In the genomic region with DNA sequence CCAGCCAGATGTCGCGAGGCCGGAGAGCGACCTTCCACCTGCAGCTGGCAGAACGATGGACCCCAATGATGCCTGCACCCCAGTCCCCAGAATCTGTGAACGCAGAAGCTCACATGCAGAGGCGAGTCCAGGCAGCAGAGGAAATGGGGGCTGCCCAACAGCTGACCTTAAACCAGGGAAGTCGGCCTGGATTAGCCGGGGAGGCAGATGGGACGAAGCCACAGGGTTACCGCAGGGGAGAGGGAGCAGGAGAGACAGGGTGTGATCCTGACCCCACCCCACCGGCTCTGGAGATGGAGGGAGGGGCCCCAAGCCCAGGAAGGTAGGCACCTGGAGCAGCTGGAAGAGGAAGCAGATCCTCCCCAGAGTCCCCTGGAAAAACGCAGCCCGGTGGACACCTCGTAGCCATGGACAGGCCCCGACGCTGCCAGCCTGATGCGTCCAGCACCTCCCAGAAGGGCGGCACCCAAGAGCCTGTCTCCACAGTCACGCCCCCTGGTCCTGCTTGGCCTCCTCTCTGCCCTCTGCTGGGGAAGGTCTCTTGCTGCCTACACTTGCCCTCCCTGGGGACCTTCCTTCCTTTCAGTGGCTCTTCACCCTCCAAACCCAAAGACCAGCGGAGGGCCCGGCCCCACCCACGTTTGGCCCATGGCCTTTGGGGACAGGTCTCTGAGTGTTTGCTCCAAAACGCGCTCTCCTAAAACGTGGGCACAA, we compare ENCODE assay signal across 8 cellular contexts.
A peak's percentile ranks its signal among the peaks of the same experiment; 100 is the strongest.
DNase-seq lines count a peak whose midpoint lies in the region; ATAC-seq, FAIRE-seq and TF ChIP-seq lines count a peak whose summit lies in the region.

No MANE protein-coding gene starts in this region.

- no peak overlapping the region for H3K4me3 Mint-ChIP-seq in T-helper 1 cell treated with Interleukin-12 subunit alpha and Interleukin-12 subunit beta and Interleukin-4 antibody, amounts not matched to agents 30 μg/mL and 1 μg/mL, for 36 hours

- no peaks in the 10 kb centered on the region for H3K9me3 Mint-ChIP-seq in T-helper 1 cell treated with Interleukin-12 subunit alpha and Interleukin-12 subunit beta and Interleukin-4 antibody, amounts not matched to agents 30 μg/mL and 1 μg/mL, for 36 hours

- no peak overlapping the region for H3K4me3 ChIP-seq in fibroblast of mammary gland (ENCODE audit: control insufficient read depth, low read depth, low read length)

- ATAC-seq in GM21360 (IDR thresholded peaks at IDR 0.05; ENCODE audit: unreplicated experiment) (no peak), HG03135 (IDR thresholded peaks at IDR 0.05; ENCODE audit: unreplicated experiment) (no peak), GM19395 (IDR thresholded peaks at IDR 0.05; ENCODE audit: unreplicated experiment) (no peak)

- peak; percentile 16 for TF ChIP-seq CTCF in fibroblast of mammary gland (conservative IDR thresholded peaks at IDR 0.05; ENCODE audit: control insufficient read depth, insufficient read depth, low read depth, low read length)

- H3K36me3 Mint-ChIP-seq in T-helper 1 cell treated with Interleukin-12 subunit alpha and Interleukin-12 subunit beta and Interleukin-4 antibody, amounts not matched to agents 30 μg/mL and 1 μg/mL, for 36 hours (ENCODE audit: low read depth): peaks cover 1% of the 10 kb centered on the region

- peak overlapping the region; percentile 49 for H3K27ac Mint-ChIP-seq in T-helper 1 cell treated with Interleukin-12 subunit alpha and Interleukin-12 subunit beta and Interleukin-4 antibody, amounts not matched to agents 30 μg/mL and 1 μg/mL, for 36 hours

- FAIRE-seq in urothelium cell line (lab: Jason Lieb, UNC): peak; percentile 17

- peaks cover 15% of the 10 kb centered on the region for H3K4me1 Mint-ChIP-seq in T-helper 1 cell treated with Interleukin-12 subunit alpha and Interleukin-12 subunit beta and Interleukin-4 antibody, amounts not matched to agents 30 μg/mL and 1 μg/mL, for 36 hours (ENCODE audit: low read depth)

- DNase-seq in DMS53 (lab: John Stamatoyannopoulos, UW): peak; percentile 74
- peak; percentile 99 for DNase-seq in HuH-7.5 (ENCODE audit: low spot score)
- DNase-seq in fibroblast of mammary gland (ENCODE audit: low read depth): no peak
- peak; percentile 69 for DNase-seq in urothelium cell line (ENCODE audit: low spot score)

- H3K27me3 Mint-ChIP-seq in T-helper 1 cell treated with Interleukin-12 subunit alpha and Interleukin-12 subunit beta and Interleukin-4 antibody, amounts not matched to agents 30 μg/mL and 1 μg/mL, for 36 hours (ENCODE audit: low read depth): no peaks in the 10 kb centered on the region
